ENCODE assay signal across 1 cellular context in the genomic region with DNA sequence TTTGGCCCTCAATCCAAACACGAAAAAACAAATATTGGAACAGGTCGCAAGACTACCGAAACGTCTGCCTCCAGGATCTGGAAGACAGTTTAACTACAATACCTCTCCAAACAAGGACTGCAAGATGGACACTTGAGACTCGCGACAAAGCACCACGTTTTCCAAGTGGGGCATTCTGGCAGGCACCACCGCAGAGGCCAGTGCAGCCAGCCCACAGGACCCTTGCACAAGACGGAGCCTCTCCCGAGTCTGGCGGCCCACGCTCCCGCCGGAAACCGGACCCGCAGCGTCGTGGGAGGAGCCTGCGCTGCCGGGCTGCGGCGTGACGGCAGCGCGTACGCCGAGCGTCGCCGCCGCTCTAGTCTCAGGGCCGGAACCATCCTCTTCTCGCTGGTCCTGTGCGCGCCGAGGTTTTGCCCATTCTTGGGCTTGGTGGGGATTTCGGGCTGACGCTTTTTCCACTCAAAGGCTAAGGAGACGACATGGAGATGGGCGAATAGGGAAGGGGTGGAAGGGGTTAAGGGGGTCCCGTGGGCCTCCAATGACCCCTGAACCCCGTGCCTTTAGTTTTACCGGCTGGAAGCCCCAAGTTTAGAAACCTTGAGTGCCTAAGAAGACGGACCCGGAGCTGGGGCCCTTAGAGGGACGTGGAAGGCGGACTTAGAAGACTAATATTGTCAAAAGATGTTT.
TF ChIP-seq lines count a peak whose summit lies in the region.

A gene (minus strand): TSS at position 283 of the 690 bp plus-strand sequence. CDS start 109 bp downstream, at position 174.

TF ChIP-seq in HEK293, 187 proteins besides CTCF, POLR2A, EP300 and RAD21 (continued from another document and continues in another):
- peak; percentile 97 for TF ChIP-seq ZNF623 (tag by site-specific recombination; IDR thresholded peaks at IDR 0.05)
- no peak for TF ChIP-seq SETDB1 (IDR thresholded peaks at IDR 0.05; ENCODE audit: insufficient read length, low read length)
- no peak for TF ChIP-seq ZNF132 (tag by site-specific recombination; IDR thresholded peaks at IDR 0.05; ENCODE audit: borderline replicate concordance)
- peak; percentile 98 for TF ChIP-seq ZNF335 (tag by site-specific recombination; conservative IDR thresholded peaks at IDR 0.05)
- no peak for TF ChIP-seq ZNF423 (tag by site-specific recombination; IDR thresholded peaks at IDR 0.05)
- no peak for TF ChIP-seq ZNF366 (tag by site-specific recombination; conservative IDR thresholded peaks at IDR 0.05)
- TF ChIP-seq ZNF549 (tag by site-specific recombination; IDR thresholded peaks at IDR 0.05): no peak
- no peak for TF ChIP-seq OVOL3 (tag by site-specific recombination; IDR thresholded peaks at IDR 0.05)
- TF ChIP-seq, protein P1, sequence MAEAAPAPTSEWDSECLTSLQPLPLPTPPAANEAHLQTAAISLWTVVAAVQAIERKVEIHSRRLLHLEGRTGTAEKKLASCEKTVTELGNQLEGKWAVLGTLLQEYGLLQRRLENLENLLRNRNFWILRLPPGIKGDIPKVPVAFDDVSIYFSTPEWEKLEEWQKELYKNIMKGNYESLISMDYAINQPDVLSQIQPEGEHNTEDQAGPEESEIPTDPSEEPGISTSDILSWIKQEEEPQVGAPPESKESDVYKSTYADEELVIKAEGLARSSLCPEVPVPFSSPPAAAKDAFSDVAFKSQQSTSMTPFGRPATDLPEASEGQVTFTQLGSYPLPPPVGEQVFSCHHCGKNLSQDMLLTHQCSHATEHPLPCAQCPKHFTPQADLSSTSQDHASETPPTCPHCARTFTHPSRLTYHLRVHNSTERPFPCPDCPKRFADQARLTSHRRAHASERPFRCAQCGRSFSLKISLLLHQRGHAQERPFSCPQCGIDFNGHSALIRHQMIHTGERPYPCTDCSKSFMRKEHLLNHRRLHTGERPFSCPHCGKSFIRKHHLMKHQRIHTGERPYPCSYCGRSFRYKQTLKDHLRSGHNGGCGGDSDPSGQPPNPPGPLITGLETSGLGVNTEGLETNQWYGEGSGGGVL (tag by site-specific recombination; IDR thresholded peaks at IDR 0.05): no peak
- TF ChIP-seq ZNF510 (tag by site-specific recombination; IDR thresholded peaks at IDR 0.05; ENCODE audit: insufficient replicate concordance): no peak
- TF ChIP-seq ZNF416 (tag by site-specific recombination; IDR thresholded peaks at IDR 0.05): no peak
- TF ChIP-seq, protein P2, sequence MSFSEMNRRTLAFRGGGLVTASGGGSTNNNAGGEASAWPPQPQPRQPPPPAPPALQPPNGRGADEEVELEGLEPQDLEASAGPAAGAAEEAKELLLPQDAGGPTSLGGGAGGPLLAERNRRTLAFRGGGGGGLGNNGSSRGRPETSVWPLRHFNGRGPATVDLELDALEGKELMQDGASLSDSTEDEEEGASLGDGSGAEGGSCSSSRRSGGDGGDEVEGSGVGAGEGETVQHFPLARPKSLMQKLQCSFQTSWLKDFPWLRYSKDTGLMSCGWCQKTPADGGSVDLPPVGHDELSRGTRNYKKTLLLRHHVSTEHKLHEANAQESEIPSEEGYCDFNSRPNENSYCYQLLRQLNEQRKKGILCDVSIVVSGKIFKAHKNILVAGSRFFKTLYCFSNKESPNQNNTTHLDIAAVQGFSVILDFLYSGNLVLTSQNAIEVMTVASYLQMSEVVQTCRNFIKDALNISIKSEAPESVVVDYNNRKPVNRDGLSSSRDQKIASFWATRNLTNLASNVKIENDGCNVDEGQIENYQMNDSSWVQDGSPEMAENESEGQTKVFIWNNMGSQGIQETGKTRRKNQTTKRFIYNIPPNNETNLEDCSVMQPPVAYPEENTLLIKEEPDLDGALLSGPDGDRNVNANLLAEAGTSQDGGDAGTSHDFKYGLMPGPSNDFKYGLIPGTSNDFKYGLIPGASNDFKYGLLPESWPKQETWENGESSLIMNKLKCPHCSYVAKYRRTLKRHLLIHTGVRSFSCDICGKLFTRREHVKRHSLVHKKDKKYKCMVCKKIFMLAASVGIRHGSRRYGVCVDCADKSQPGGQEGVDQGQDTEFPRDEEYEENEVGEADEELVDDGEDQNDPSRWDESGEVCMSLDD (tag by site-specific recombination; IDR thresholded peaks at IDR 0.05): peak; percentile 22; the same call in 1 of the 2 replicates
- TF ChIP-seq, protein P3, sequence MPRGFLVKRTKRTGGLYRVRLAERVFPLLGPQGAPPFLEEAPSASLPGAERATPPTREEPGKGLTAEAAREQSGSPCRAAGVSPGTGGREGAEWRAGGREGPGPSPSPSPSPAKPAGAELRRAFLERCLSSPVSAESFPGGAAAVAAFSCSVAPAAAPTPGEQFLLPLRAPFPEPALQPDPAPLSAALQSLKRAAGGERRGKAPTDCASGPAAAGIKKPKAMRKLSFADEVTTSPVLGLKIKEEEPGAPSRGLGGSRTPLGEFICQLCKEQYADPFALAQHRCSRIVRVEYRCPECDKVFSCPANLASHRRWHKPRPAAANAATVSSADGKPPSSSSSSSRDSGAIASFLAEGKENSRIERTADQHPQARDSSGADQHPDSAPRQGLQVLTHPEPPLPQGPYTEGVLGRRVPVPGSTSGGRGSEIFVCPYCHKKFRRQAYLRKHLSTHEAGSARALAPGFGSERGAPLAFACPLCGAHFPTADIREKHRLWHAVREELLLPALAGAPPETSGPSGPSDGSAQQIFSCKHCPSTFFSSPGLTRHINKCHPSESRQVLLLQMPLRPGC (tag by site-specific recombination; IDR thresholded peaks at IDR 0.05): no peak; the same call in 1 of the 2 replicates
- TF ChIP-seq REPIN1 (tag by site-specific recombination; IDR thresholded peaks at IDR 0.05; ENCODE audit: low read depth): 0 out of 2 replicates have a peak, but pooled peaks have one; percentile 36
- TF ChIP-seq KLF16 (tag by site-specific recombination; IDR thresholded peaks at IDR 0.05): no peak
- TF ChIP-seq ZNF843 (tag by site-specific recombination; IDR thresholded peaks at IDR 0.05): peak; percentile 65; the same call in 1 of the 2 replicates
- TF ChIP-seq, protein P4, sequence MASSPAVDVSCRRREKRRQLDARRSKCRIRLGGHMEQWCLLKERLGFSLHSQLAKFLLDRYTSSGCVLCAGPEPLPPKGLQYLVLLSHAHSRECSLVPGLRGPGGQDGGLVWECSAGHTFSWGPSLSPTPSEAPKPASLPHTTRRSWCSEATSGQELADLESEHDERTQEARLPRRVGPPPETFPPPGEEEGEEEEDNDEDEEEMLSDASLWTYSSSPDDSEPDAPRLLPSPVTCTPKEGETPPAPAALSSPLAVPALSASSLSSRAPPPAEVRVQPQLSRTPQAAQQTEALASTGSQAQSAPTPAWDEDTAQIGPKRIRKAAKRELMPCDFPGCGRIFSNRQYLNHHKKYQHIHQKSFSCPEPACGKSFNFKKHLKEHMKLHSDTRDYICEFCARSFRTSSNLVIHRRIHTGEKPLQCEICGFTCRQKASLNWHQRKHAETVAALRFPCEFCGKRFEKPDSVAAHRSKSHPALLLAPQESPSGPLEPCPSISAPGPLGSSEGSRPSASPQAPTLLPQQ (tag by site-specific recombination; IDR thresholded peaks at IDR 0.05): no peak; the same call in 1 of the 2 replicates
- no peak for TF ChIP-seq ZNF221 (tag by site-specific recombination; IDR thresholded peaks at IDR 0.05; ENCODE audit: borderline replicate concordance)
- TF ChIP-seq, protein P5, sequence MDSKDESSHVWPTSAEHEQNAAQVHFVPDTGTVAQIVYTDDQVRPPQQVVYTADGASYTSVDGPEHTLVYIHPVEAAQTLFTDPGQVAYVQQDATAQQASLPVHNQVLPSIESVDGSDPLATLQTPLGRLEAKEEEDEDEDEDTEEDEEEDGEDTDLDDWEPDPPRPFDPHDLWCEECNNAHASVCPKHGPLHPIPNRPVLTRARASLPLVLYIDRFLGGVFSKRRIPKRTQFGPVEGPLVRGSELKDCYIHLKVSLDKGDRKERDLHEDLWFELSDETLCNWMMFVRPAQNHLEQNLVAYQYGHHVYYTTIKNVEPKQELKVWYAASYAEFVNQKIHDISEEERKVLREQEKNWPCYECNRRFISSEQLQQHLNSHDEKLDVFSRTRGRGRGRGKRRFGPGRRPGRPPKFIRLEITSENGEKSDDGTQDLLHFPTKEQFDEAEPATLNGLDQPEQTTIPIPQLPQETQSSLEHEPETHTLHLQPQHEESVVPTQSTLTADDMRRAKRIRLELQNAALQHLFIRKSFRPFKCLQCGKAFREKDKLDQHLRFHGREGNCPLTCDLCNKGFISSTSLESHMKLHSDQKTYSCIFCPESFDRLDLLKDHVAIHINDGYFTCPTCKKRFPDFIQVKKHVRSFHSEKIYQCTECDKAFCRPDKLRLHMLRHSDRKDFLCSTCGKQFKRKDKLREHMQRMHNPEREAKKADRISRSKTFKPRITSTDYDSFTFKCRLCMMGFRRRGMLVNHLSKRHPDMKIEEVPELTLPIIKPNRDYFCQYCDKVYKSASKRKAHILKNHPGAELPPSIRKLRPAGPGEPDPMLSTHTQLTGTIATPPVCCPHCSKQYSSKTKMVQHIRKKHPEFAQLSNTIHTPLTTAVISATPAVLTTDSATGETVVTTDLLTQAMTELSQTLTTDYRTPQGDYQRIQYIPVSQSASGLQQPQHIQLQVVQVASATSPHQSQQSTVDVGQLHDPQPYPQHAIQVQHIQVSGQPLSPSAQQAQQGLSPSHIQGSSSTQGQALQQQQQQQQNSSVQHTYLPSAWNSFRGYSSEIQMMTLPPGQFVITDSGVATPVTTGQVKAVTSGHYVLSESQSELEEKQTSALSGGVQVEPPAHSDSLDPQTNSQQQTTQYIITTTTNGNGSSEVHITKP (tag by site-specific recombination; IDR thresholded peaks at IDR 0.05): peak; percentile 92
- TF ChIP-seq ZNF239 (tag by site-specific recombination; IDR thresholded peaks at IDR 0.05): no peak
- no peak for TF ChIP-seq YY1 (tag by site-specific recombination; IDR thresholded peaks at IDR 0.05)
- no peak for TF ChIP-seq ZNF658 (tag by site-specific recombination; IDR thresholded peaks at IDR 0.05)
- TF ChIP-seq ZNF2 (tag by site-specific recombination; IDR thresholded peaks at IDR 0.05): peak; percentile 60; the same call in 1 of the 2 replicates
- TF ChIP-seq, protein P6, sequence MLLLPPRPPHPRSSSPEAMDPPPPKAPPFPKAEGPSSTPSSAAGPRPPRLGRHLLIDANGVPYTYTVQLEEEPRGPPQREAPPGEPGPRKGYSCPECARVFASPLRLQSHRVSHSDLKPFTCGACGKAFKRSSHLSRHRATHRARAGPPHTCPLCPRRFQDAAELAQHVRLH (tag by site-specific recombination; IDR thresholded peaks at IDR 0.05): no peak
- TF ChIP-seq ZNF830 (tag by site-specific recombination; IDR thresholded peaks at IDR 0.05; ENCODE audit: low read depth): no peak
- TF ChIP-seq ZNF701 (tag by site-specific recombination; IDR thresholded peaks at IDR 0.05): no peak
- no peak for TF ChIP-seq ZNF555 (tag by site-specific recombination; conservative IDR thresholded peaks at IDR 0.05)
- no peak for TF ChIP-seq PRDM1 (tag by site-specific recombination; IDR thresholded peaks at IDR 0.05)
- TF ChIP-seq ZNF23 (tag by site-specific recombination; IDR thresholded peaks at IDR 0.05; ENCODE audit: borderline replicate concordance): no peak
- TF ChIP-seq ZNF140 (tag by site-specific recombination; IDR thresholded peaks at IDR 0.05): no peak
- TF ChIP-seq ZNF169 (tag by site-specific recombination; IDR thresholded peaks at IDR 0.05): no peak
- no peak for TF ChIP-seq ZNF747 (tag by site-specific recombination; IDR thresholded peaks at IDR 0.05)
- no peak for TF ChIP-seq ZNF175 (tag by site-specific recombination; IDR thresholded peaks at IDR 0.05)
- no peak for TF ChIP-seq ZNF776 (tag by site-specific recombination; IDR thresholded peaks at IDR 0.05; ENCODE audit: borderline replicate concordance)
- no peak for TF ChIP-seq ZNF76 (tag by site-specific recombination; IDR thresholded peaks at IDR 0.05; ENCODE audit: borderline replicate concordance, low read depth)
- no peak for TF ChIP-seq ZBTB48 (tag by site-specific recombination; IDR thresholded peaks at IDR 0.05)
- no peak for TF ChIP-seq ZNF621 (tag by site-specific recombination; IDR thresholded peaks at IDR 0.05)
- TF ChIP-seq TCF7L2 (IDR thresholded peaks at IDR 0.05; ENCODE audit: borderline replicate concordance, low read depth, low read length): no peak
- no peak for TF ChIP-seq ZSCAN23 (tag by site-specific recombination; IDR thresholded peaks at IDR 0.05)
- TF ChIP-seq ZNF785 (tag by site-specific recombination; IDR thresholded peaks at IDR 0.05): no peak
- TF ChIP-seq ZNF585B (tag by site-specific recombination; IDR thresholded peaks at IDR 0.05): no peak
- TF ChIP-seq KLF1 (tag by site-specific recombination; IDR thresholded peaks at IDR 0.05): no peak
- TF ChIP-seq ZNF544 (tag by site-specific recombination; IDR thresholded peaks at IDR 0.05): no peak
- peak; percentile 76 for TF ChIP-seq ZBTB17 (tag by site-specific recombination; IDR thresholded peaks at IDR 0.05)
- TF ChIP-seq ZBTB7A (tag by site-specific recombination; IDR thresholded peaks at IDR 0.05; ENCODE audit: low read depth): 0 out of 2 replicates have a peak, but pooled peaks have one; percentile 25
- TF ChIP-seq ZNF792 (tag by site-specific recombination; IDR thresholded peaks at IDR 0.05): no peak
- no peak for TF ChIP-seq RBAK (tag by site-specific recombination; IDR thresholded peaks at IDR 0.05)
- TF ChIP-seq ZNF561 (tag by site-specific recombination; IDR thresholded peaks at IDR 0.05; ENCODE audit: borderline replicate concordance): no peak
- no peak for TF ChIP-seq ZNF530 (tag by site-specific recombination; IDR thresholded peaks at IDR 0.05; ENCODE audit: low read depth)
- TF ChIP-seq ZFP3 (tag by site-specific recombination; IDR thresholded peaks at IDR 0.05; ENCODE audit: low read depth): no peak
- no peak for TF ChIP-seq ZNF558 (tag by site-specific recombination; IDR thresholded peaks at IDR 0.05)
- TF ChIP-seq HOXC10 (CRISPR knock-in tag; IDR thresholded peaks at IDR 0.05): no peak
- TF ChIP-seq, protein P7, sequence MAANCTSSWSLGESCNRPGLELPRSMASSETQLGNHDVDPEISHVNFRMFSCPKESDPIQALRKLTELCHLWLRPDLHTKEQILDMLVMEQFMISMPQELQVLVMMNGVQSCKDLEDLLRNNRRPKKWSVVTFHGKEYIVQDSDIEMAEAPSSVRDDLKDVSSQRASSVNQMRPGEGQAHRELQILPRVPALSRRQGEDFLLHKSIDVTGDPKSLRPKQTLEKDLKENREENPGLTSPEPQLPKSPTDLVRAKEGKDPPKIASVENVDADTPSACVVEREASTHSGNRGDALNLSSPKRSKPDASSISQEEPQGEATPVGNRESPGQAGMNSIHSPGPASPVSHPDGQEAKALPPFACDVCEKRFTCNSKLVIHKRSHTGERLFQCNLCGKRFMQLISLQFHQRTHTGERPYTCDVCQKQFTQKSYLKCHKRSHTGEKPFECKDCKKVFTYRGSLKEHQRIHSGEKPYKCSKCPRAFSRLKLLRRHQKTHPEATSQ (tag by site-specific recombination; IDR thresholded peaks at IDR 0.05): peak; percentile 57; the same call in 1 of the 2 replicates
- TF ChIP-seq, protein P8, sequence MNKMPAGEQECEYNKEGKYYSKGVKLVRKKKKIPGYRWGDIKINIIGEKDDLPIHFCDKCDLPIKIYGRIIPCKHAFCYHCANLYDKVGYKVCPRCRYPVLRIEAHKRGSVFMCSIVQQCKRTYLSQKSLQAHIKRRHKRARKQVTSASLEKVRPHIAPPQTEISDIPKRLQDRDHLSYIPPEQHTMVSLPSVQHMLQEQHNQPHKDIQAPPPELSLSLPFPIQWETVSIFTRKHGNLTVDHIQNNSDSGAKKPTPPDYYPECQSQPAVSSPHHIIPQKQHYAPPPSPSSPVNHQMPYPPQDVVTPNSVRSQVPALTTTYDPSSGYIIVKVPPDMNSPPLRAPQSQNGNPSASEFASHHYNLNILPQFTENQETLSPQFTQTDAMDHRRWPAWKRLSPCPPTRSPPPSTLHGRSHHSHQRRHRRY (tag by site-specific recombination; IDR thresholded peaks at IDR 0.05): no peak
- TF ChIP-seq SALL2 (tag by site-specific recombination; IDR thresholded peaks at IDR 0.05; ENCODE audit: borderline replicate concordance): no peak
- TF ChIP-seq ZNF768 (tag by site-specific recombination; IDR thresholded peaks at IDR 0.05): no peak
- no peak for TF ChIP-seq ZNF596 (tag by site-specific recombination; IDR thresholded peaks at IDR 0.05)
